7 cellular contexts compared by ENCODE assay signal in the genomic region with DNA sequence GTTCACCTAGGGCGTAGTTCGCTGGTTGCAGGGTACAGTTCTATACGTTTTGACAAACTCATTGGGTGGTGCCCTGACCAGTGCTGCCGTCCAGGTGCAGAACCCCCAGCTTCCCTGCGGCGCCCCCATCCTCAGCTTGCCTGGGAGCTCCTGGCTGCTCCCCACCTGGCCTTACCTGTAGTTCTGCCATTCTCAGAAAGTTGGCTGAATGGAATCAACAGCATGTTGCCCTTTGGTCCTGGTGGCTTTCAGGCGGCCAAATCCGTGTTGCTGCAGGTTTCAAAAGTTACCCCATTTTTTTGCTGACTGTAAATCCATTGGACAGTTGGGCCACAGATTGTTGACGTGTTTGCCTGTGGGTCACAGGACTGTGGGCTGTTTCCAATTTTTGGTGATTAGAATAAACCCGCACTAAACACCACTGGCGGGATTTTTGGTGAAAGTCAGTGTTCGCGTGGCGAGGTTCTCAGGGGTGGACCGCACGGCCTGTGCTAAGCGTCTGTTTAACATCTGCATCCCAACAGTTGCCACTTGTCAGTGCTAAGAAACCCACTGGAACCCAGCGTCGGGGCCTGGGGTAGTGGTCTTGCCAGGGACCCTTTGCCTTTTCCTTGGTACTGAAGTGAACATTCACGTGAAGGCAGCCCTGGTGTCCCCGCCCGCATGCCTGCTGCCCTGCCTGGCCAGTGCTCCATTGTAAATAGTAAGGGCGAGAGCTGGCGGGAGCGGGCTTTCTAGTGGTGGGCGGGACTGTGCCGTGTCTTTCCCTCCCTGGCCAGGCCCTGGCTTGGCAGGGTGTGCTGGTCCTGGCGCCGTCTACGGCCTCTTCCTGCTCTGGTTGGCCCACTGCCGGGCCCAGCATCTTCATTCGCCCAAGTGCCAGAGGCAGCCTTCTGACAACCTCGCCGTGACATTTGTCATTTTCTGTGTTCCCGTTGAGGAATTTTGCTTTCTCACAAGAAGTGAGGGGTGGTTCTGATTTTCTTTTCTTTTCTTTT. TPM values are rescaled to one million over a fixed set of nuclear protein-coding genes. Genes with fewer than 3 reads are reported as not detected.
DNase-seq lines count a peak whose midpoint lies in the region; ATAC-seq, FAIRE-seq and TF ChIP-seq lines count a peak whose summit lies in the region.

No MANE protein-coding gene starts in this region.

- WGBS in H1 (ENCODE audit: extremely low coverage in 1 of 2, insufficient coverage in 1 of 2, insufficient read length in 1 of 2, insufficient replicate concordance in 2 of 2, low coverage in 1 of 2, low lambda C conversion rate in 2 of 2, missing lambda C conversion rate in 1 of 2), 2 experiments: 88% methylated on average over 35 of the region's 35 CpGs; no CpG with 5 or more reads in 1 of the 2 experiments

- CTCF ChIA-PET in PC-9 (lab: Charles Lee): no interaction called here
- CTCF ChIA-PET in H1 (lab: Charles Lee; ENCODE audit: partially characterized antibody): no interaction called here

- intact Hi-C loops in PC-9 (cut with micrococcal nuclease; ENCODE audit: unreplicated experiment): no loop called here

- TF ChIP-seq POLR2A in H1 (IDR thresholded peaks at IDR 0.05; ENCODE audit: control extremely low read depth in 1 of 2, low read depth in 2 of 2, low read length in 2 of 2): no peak

- H3K18ac ChIP-seq in H1 (ENCODE audit: extremely low read depth, low read length): no peak overlapping the region

- no peak overlapping the region for H3K14ac ChIP-seq in H1 (ENCODE audit: insufficient read length)

- no peak for TF ChIP-seq EP300 in H1 (IDR thresholded peaks at IDR 0.05; ENCODE audit: borderline replicate concordance in 1 of 2, low read depth in 2 of 2, low read length in 2 of 2)

- no peak overlapping the region for H2AK5ac ChIP-seq in H1 (ENCODE audit: low read depth, low read length)

- TF ChIP-seq CTCF in GM12875 (IDR thresholded peaks at IDR 0.05; ENCODE audit: borderline replicate concordance, insufficient read depth, low read depth, low read length) (no peak), PC-9 (conservative IDR thresholded peaks at IDR 0.05) (no peak), H1 (IDR thresholded peaks at IDR 0.05; ENCODE audit: control extremely low read depth in 1 of 3, insufficient read depth in 1 of 3, low read depth in 1 of 3, low read length in 3 of 3) (no peak)

- H3K4me3 ChIP-seq in GM12875 (ENCODE audit: low read depth, low read length): peak overlapping the region; percentile 89
- H3K4me3 ChIP-seq in PC-9: no peak overlapping the region
- no peak overlapping the region for H3K4me3 ChIP-seq in H1 (ENCODE audit: extremely low read depth in 1 of 4, insufficient read depth in 2 of 4, low read depth in 3 of 4, low read length in 4 of 4)

- peaks cover 3% of the 10 kb centered on the region; the same call in 1 of the 2 replicates for H3K23me2 ChIP-seq in H1 (ENCODE audit: low read depth, low read length)

- H4K8ac ChIP-seq in H1 (ENCODE audit: extremely low read depth, insufficient read depth, low read length): peak overlapping the region; percentile 81; the same call in 1 of the 2 replicates

- DNase-seq in PC-9 (peak in 1 of 2 experiments; percentile 34), H1 (ENCODE audit: low read depth in 1 of 2, low spot score in 2 of 2) (no peak), NCI-H82 (lab: John Stamatoyannopoulos, UW) (no peak)
- no peak for DNase-seq in naive thymus-derived CD8-positive, alpha-beta T cell

- TSS peak; percentile 9 for BruUV-seq in PC-9 (replicated peaks; lab: Mats Ljungman, UMichigan)

- H3K4me2 ChIP-seq in PC-9 (no peak overlapping the region), H1 (ENCODE audit: insufficient read depth in 1 of 2, low read depth in 2 of 2, low read length in 2 of 2) (0 out of 4 replicates have a peak overlapping the region, but pooled peaks of 1 of the 2 experiments have one; percentile 6)

- H3K27me3 ChIP-seq in PC-9 (ENCODE audit: insufficient read depth, low read depth) (no peaks in the 10 kb centered on the region), H1 (replicated peaks in 1 of 4; ENCODE audit: control insufficient read depth in 3 of 4, extremely low read depth in 1 of 4, insufficient read depth in 3 of 4, low read length in 3 of 4) (no peaks in the 10 kb centered on the region)

- H2BK12ac ChIP-seq in H1 (ENCODE audit: low read depth, low read length): no peak overlapping the region

- no peak overlapping the region for H2BK15ac ChIP-seq in H1 (ENCODE audit: low read length)

- H3K79me2 ChIP-seq in PC-9 (ENCODE audit: low read depth) (peaks cover 71% of the 10 kb centered on the region), H1 (ENCODE audit: control insufficient read depth in 1 of 2, insufficient read depth in 2 of 2, low read length in 2 of 2) (peaks cover 24 to 71% of the 10 kb centered on the region in 2 experiments)

- H3K4me1 ChIP-seq in PC-9 (replicated peaks; ENCODE audit: insufficient read depth) (peaks cover 32% of the 10 kb centered on the region), H1 (replicated peaks in 1 of 4; ENCODE audit: control insufficient read depth in 3 of 4, insufficient read depth in 4 of 4, low read length in 3 of 4) (peaks cover 3 to 24% (median 9%) of the 10 kb centered on the region in 4 experiments)

- H4K20me1 ChIP-seq in PC-9 (ENCODE audit: insufficient read depth) (peaks cover 19% of the 10 kb centered on the region), H1 (replicated peaks in 1 of 2; ENCODE audit: control insufficient read depth in 1 of 2, insufficient read depth in 2 of 2, low read length in 2 of 2) (peaks cover 22 to 23% of the 10 kb centered on the region in 2 experiments)

- no peaks in the 10 kb centered on the region for H3K9me3 Mint-ChIP-seq in naive thymus-derived CD8-positive, alpha-beta T cell

- no peak overlapping the region for H3K9ac ChIP-seq in H1 (replicated peaks in 1 of 4; ENCODE audit: extremely low read depth in 1 of 4, low read depth in 3 of 4, low read length in 3 of 4)

- H3K9me2 ChIP-seq in PC-9 (ENCODE audit: insufficient read depth): no peaks in the 10 kb centered on the region

- H2BK20ac ChIP-seq in H1 (ENCODE audit: low read length): no peak overlapping the region

- H3K36me3 Mint-ChIP-seq in naive thymus-derived CD8-positive, alpha-beta T cell: no peaks in the 10 kb centered on the region

- no peak overlapping the region for H3K4ac ChIP-seq in H1 (replicated peaks; ENCODE audit: insufficient read length, low read depth, low read length)

- FAIRE-seq in H1 (lab: Jason Lieb, UNC): no peak

- no peak for ATAC-seq in naive thymus-derived CD8-positive, alpha-beta T cell
- no peak for ATAC-seq in GM19035 (IDR thresholded peaks at IDR 0.05; ENCODE audit: unreplicated experiment)
- ATAC-seq in GM18868 (IDR thresholded peaks at IDR 0.05; ENCODE audit: unreplicated experiment): no peak

- peak overlapping the region; percentile 22 to 85 (median 53) for H3K4me3 Mint-ChIP-seq in naive thymus-derived CD8-positive, alpha-beta T cell

- POLR2A ChIA-PET in PC-9 (lab: Charles Lee; ENCODE audit: unreplicated experiment) (no interaction called here), H1 (lab: Charles Lee; ENCODE audit: partially characterized antibody) (interaction anchor here (1.2 to 1.9 kb wide), 3 partner anchors 10 to 309 kb away, joined by 3 to 6 read pairs (median 5); partner anchors contain the start of gene GADD45B)
- POLR2A ChIA-PET in naive thymus-derived CD8-positive, alpha-beta T cell (lab: Charles Lee): no interaction called here

- no peak overlapping the region for H2AFZ ChIP-seq in PC-9
- H2AFZ ChIP-seq in H1 (ENCODE audit: low read length): no peak overlapping the region

- H3K27me3 Mint-ChIP-seq in naive thymus-derived CD8-positive, alpha-beta T cell: peaks cover 0 to 2% (median 0%) of the 10 kb centered on the region in 5 donors

- H3K4me1 Mint-ChIP-seq in naive thymus-derived CD8-positive, alpha-beta T cell: peaks cover 16 to 64% (median 55%) of the 10 kb centered on the region in 4 donors

- H3K79me1 ChIP-seq in H1 (ENCODE audit: low read depth, low read length): peaks cover 11% of the 10 kb centered on the region

- H3F3A ChIP-seq in PC-9 (ENCODE audit: insufficient read depth, low read depth): peaks cover 25% of the 10 kb centered on the region; the same call in 1 of the 2 replicates

- no peak for TF ChIP-seq RAD21 in H1 (IDR thresholded peaks at IDR 0.05 in 1 of 2, conservative IDR thresholded peaks at IDR 0.05 in 1 of 2; ENCODE audit: low read depth in 2 of 2, low read length in 2 of 2)

- no peaks in the 10 kb centered on the region for H3K9me3 ChIP-seq in PC-9 (ENCODE audit: insufficient read depth, low read depth)
- H3K9me3 ChIP-seq in H1 (ENCODE audit: insufficient read depth in 2 of 2, low read depth in 1 of 2, low read length in 1 of 2): no peaks in the 10 kb centered on the region

- no peak overlapping the region for H4K5ac ChIP-seq in H1 (ENCODE audit: insufficient read length, low read depth, low read length)

- no peak overlapping the region for H3K27ac ChIP-seq in PC-9
- no peak overlapping the region for H3K27ac ChIP-seq in H1 (ENCODE audit: low read depth, low read length)

- H3K36me3 ChIP-seq in PC-9 (ENCODE audit: low read depth) (no peaks in the 10 kb centered on the region), H1 (ENCODE audit: control insufficient read depth in 2 of 4, insufficient read depth in 4 of 4, low read length in 3 of 4) (no peaks in the 10 kb centered on the region)

- H2BK120ac ChIP-seq in H1 (replicated peaks; ENCODE audit: low read depth, low read length): no peak overlapping the region

- H3K27ac Mint-ChIP-seq in naive thymus-derived CD8-positive, alpha-beta T cell: peak overlapping the region in 3 of 10 donors; percentile 22 to 35 (median 25)

- H2BK5ac ChIP-seq in H1 (ENCODE audit: low read depth, low read length): no peak overlapping the region

- H3K23ac ChIP-seq in H1 (ENCODE audit: insufficient read length): no peak overlapping the region

- H3K56ac ChIP-seq in H1 (replicated peaks; ENCODE audit: insufficient read length, low read depth, low read length): no peak overlapping the region

- H4K91ac ChIP-seq in H1 (replicated peaks; ENCODE audit: insufficient read length, low read length): no peak overlapping the region

RNA-seq across cellular contexts. Expression of gene DOT1L, which starts 3.3 kb away (rescaled TPM):
- 16.0 and 23.9 TPM in 2 replicates for total RNA-seq in PC-9 (2021)
- 74.8 and 76.3 TPM in 2 replicates for total RNA-seq in H1 (2021; fragmentation: NEBNext Ultra II Directional; extraction: Animal tissue kit (Norgen Biotek cat#: 25700))
- 17.5 and 39.8 TPM in 2 replicates for polyA plus RNA-seq in H1 (2011; rRNA removed)
- polyA plus RNA-seq in H1 (2011; cell fraction: cytosol; rRNA removed): 28.6 TPM
- 232 TPM for polyA plus RNA-seq in H1 (2011; cell fraction: nucleus; rRNA removed)
- polyA plus RNA-seq in H1 (2012, experiment 1 of 2): 37.0 to 51.6 TPM (median 48.5 TPM) in 4 replicates
- polyA plus RNA-seq in H1 (2012, experiment 2 of 2): 26.6 TPM
- 36.4 TPM for polyA plus RNA-seq in H1 (2013, experiment 1 of 2)
- 32.3 TPM for polyA plus RNA-seq in H1 (2013, experiment 2 of 2)
- polyA minus RNA-seq in H1 (2011; rRNA and poly(A)+ RNA removed): 16.0 and 21.9 TPM in 2 replicates
- polyA minus RNA-seq in H1 (2011; cell fraction: cytosol; rRNA and poly(A)+ RNA removed): 24.8 TPM
- 49.1 TPM for polyA minus RNA-seq in H1 (2011; cell fraction: nucleus; rRNA and poly(A)+ RNA removed)
- 10 to 100 TPM; 24.5 to 28.5 TPM for total RNA-seq in naive thymus-derived CD8-positive, alpha-beta T cell
- polyA plus RNA-seq in naive thymus-derived CD8-positive, alpha-beta T cell: 1 to 10 TPM in 1 of 3 donors, under 1 TPM in 2; 0.30 to 1.0 (median 0.62) TPM

RNA-seq across cellular contexts. Expression of gene AP3D1, which starts 15.7 kb away (rescaled TPM):
- 75.5 and 87.2 TPM in 2 replicates for total RNA-seq in PC-9 (2021)
- total RNA-seq in H1 (2021; fragmentation: NEBNext Ultra II Directional; extraction: Animal tissue kit (Norgen Biotek cat#: 25700)): 174 and 184 TPM in 2 replicates
- 161 and 227 TPM in 2 replicates for polyA plus RNA-seq in H1 (2011; rRNA removed)
- 140 TPM for polyA plus RNA-seq in H1 (2011; cell fraction: cytosol; rRNA removed)
- polyA plus RNA-seq in H1 (2011; cell fraction: nucleus; rRNA removed): 430 TPM
- 183 to 246 TPM (median 225 TPM) in 4 replicates for polyA plus RNA-seq in H1 (2012, experiment 1 of 2)
- 177 TPM for polyA plus RNA-seq in H1 (2012, experiment 2 of 2)
- 94.5 TPM for polyA plus RNA-seq in H1 (2013, experiment 1 of 2)
- polyA plus RNA-seq in H1 (2013, experiment 2 of 2): 89.2 TPM
- polyA minus RNA-seq in H1 (2011; rRNA and poly(A)+ RNA removed): 225 and 237 TPM in 2 replicates
- 139 TPM for polyA minus RNA-seq in H1 (2011; cell fraction: cytosol; rRNA and poly(A)+ RNA removed)
- 125 TPM for polyA minus RNA-seq in H1 (2011; cell fraction: nucleus; rRNA and poly(A)+ RNA removed)
- total RNA-seq in naive thymus-derived CD8-positive, alpha-beta T cell: 10 to 100 TPM; 71.3 to 83.2 TPM
- polyA plus RNA-seq in naive thymus-derived CD8-positive, alpha-beta T cell: 10 to 100 TPM; 12.8 to 45.0 (median 13.6) TPM
